Comparison of ENCODE assay signal across 15 cellular contexts in the genomic region with DNA sequence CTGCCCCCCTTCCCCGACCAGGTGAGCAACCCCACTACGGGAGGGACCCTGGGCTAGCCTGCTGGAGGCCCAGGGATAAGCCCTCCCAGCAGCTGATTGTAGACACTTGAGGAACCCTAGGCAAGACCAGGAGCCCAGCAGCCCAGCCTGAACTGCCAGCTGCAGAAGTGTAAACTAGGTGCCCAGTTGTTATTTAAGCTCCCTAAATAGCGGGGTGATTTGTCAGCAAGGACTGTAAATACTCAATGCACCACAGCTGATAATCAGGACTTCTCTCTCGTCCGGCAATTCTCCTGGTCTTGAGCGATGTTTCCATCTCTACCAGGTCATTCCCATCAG. TPM values are rescaled to one million over a fixed set of nuclear protein-coding genes. Genes with fewer than 3 reads are reported as not detected.
A peak's percentile ranks its signal among the peaks of the same experiment; 100 is the strongest.
DNase-seq lines count a peak whose midpoint lies in the region; ATAC-seq and TF ChIP-seq lines count a peak whose summit lies in the region.
"Had no signal": no experiment of that assay in that cellular context is flagged by ENCODE, and none has a peak within 500 bp of the region (broad histone marks: within the 10 kb centered on the region; RNA-seq: fewer than 3 reads in every experiment).

No MANE protein-coding gene starts in this region.

- H3K27ac ChIP-seq in endodermal cell (ENCODE audit: low read depth, low read length), result no peak overlapping the region
- H3K27ac ChIP-seq in upper lobe of left lung, result peak overlapping the region; percentile 70 to 85 (median 84)
- H3K27ac ChIP-seq in brain microvascular endothelial cell, result no peak overlapping the region
- H3K27ac ChIP-seq: neural progenitor cell had no signal

- no peak overlapping the region for H3K4me3 Mint-ChIP-seq in endodermal cell
- H3K4me3 Mint-ChIP-seq in natural killer cell treated with Interleukin-12 subunit alpha and Interleukin-12 subunit beta and Interleukin-15 and Interleukin-18, amount 100 ng/mL, for 72 hours, result peak overlapping the region; percentile 16
- H3K4me3 Mint-ChIP-seq: neural progenitor cell, type B pancreatic cell had no signal

- DNase-seq in Right ventricle myocardium superior (no peak), cardiac septum (ENCODE audit: low spot score) (no peak), endodermal cell (peak; percentile 70), upper lobe of left lung (no peak), brain microvascular endothelial cell (no peak), ecto neural progenitor cell (ENCODE audit: low spot score) (no peak), GM13977 (ENCODE audit: low spot score) (no peak)
- no peak for DNase-seq in natural killer cell treated with Interleukin-12 subunit alpha and Interleukin-12 subunit beta and Interleukin-15 and Interleukin-18, amount 100 ng/mL, for 72 hours (ENCODE audit: low spot score)
- DNase-seq: activated CD4-positive, alpha-beta T cell treated with anti-CD3 and anti-CD28 coated beads for 1 hour; activated T-cell treated with anti-CD3 and anti-CD28 coated beads, Interleukin-2, amount 50 U/mL, for 1 hour; DMS 273 treated with DMSO at 0.1 percent for 48 hours; NCI-H2081; SW 1271 had no signal

- H3K27ac Mint-ChIP-seq in endodermal cell, result peak overlapping the region; percentile 36
- peak overlapping the region; percentile 48 to 77 for H3K27ac Mint-ChIP-seq in natural killer cell treated with Interleukin-12 subunit alpha and Interleukin-12 subunit beta and Interleukin-15 and Interleukin-18, amount 100 ng/mL, for 72 hours
- H3K27ac Mint-ChIP-seq: type B pancreatic cell had no signal

- no peaks in the 10 kb centered on the region for H3K27me3 Mint-ChIP-seq in endodermal cell (ENCODE audit: insufficient read depth)
- H3K27me3 Mint-ChIP-seq in natural killer cell treated with Interleukin-12 subunit alpha and Interleukin-12 subunit beta and Interleukin-15 and Interleukin-18, amount 100 ng/mL, for 72 hours, result no peaks in the 10 kb centered on the region
- H3K27me3 Mint-ChIP-seq: type B pancreatic cell had no signal

- no peaks in the 10 kb centered on the region for H3K27me3 ChIP-seq in endodermal cell (ENCODE audit: control insufficient read depth, insufficient read depth, low read length, poor library complexity, severe bottlenecking)
- no peaks in the 10 kb centered on the region for H3K27me3 ChIP-seq in upper lobe of left lung
- H3K27me3 ChIP-seq in brain microvascular endothelial cell (replicated peaks), result no peaks in the 10 kb centered on the region
- H3K27me3 ChIP-seq: neural progenitor cell had no signal

- H3K36me3 ChIP-seq in endodermal cell (ENCODE audit: control insufficient read depth, insufficient read depth, low read length) (no peaks in the 10 kb centered on the region), upper lobe of left lung (no peaks in the 10 kb centered on the region), brain microvascular endothelial cell (replicated peaks) (no peaks in the 10 kb centered on the region)
- H3K36me3 ChIP-seq: neural progenitor cell had no signal

- no peaks in the 10 kb centered on the region for H3K36me3 Mint-ChIP-seq in endodermal cell (ENCODE audit: low read depth)
- H3K36me3 Mint-ChIP-seq in natural killer cell treated with Interleukin-12 subunit alpha and Interleukin-12 subunit beta and Interleukin-15 and Interleukin-18, amount 100 ng/mL, for 72 hours, result no peaks in the 10 kb centered on the region
- H3K36me3 Mint-ChIP-seq: neural progenitor cell, type B pancreatic cell had no signal

- H3K9ac ChIP-seq in endodermal cell (ENCODE audit: extremely low read depth, low read length, poor library complexity, severe bottlenecking), result no peak overlapping the region
- H3K9ac ChIP-seq: neural progenitor cell had no signal

- H3K4me1 Mint-ChIP-seq in endodermal cell, result peaks cover 73% of the 10 kb centered on the region
- peaks cover 68 to 72% of the 10 kb centered on the region in 2 donors for H3K4me1 Mint-ChIP-seq in natural killer cell treated with Interleukin-12 subunit alpha and Interleukin-12 subunit beta and Interleukin-15 and Interleukin-18, amount 100 ng/mL, for 72 hours (ENCODE audit: low read depth in 2 of 2)

- H3K9me3 Mint-ChIP-seq in endodermal cell, result no peaks in the 10 kb centered on the region
- no peaks in the 10 kb centered on the region for H3K9me3 Mint-ChIP-seq in natural killer cell treated with Interleukin-12 subunit alpha and Interleukin-12 subunit beta and Interleukin-15 and Interleukin-18, amount 100 ng/mL, for 72 hours
- H3K9me3 Mint-ChIP-seq: neural progenitor cell had no signal

- WGBS in endodermal cell (ENCODE audit: insufficient coverage in 1 of 2, insufficient read length in 1 of 2), 2 experiments, result 91 to 98% methylated on average over 4 to 6 of the region's 6 CpGs
- 86 to 91% methylated on average over 4 to 6 of the region's 6 CpGs for WGBS in upper lobe of left lung, 2 donors

- TF ChIP-seq CTCF in endodermal cell (conservative IDR thresholded peaks at IDR 0.05) (no peak), upper lobe of left lung (IDR thresholded peaks at IDR 0.05) (no peak), brain microvascular endothelial cell (IDR thresholded peaks at IDR 0.05; ENCODE audit: low read depth, low read length, missing control alignments) (no peak), GM13977 (IDR thresholded peaks at IDR 0.05; ENCODE audit: extremely low read depth, insufficient read depth, missing control alignments) (no peak)

- intact Hi-C loops in Right ventricle myocardium superior (cut with DNase I), result no loop called here
- intact Hi-C loops in cardiac septum (cut with DNase I), result no loop called here

- TF ChIP-seq EP300 in upper lobe of left lung (IDR thresholded peaks at IDR 0.05), result no peak

- no peak overlapping the region for H3K4me3 ChIP-seq in endodermal cell (ENCODE audit: low read length)
- no peak overlapping the region for H3K4me3 ChIP-seq in upper lobe of left lung
- no peak overlapping the region for H3K4me3 ChIP-seq in brain microvascular endothelial cell (ENCODE audit: low read depth, low read length)
- H3K4me3 ChIP-seq: neural progenitor cell had no signal

- no peaks in the 10 kb centered on the region for H3K9me3 ChIP-seq in endodermal cell (ENCODE audit: control insufficient read depth, low read length)
- H3K9me3 ChIP-seq in upper lobe of left lung, result no peaks in the 10 kb centered on the region

- peak; percentile 5 for ATAC-seq in Right ventricle myocardium superior (ENCODE audit: poor library complexity)
- ATAC-seq in natural killer cell treated with Interleukin-12 subunit alpha and Interleukin-12 subunit beta and Interleukin-15 and Interleukin-18, amount 100 ng/mL, for 72 hours, result peak in 1 of 2 donors; percentile 40
- no peak for ATAC-seq in upper lobe of left lung (ENCODE audit: low FRiP score in 2 of 2)

- H3K4me1 ChIP-seq in endodermal cell (ENCODE audit: control insufficient read depth, insufficient read depth, low read length) (peaks cover 11% of the 10 kb centered on the region), upper lobe of left lung (peaks cover 41 to 86% (median 65%) of the 10 kb centered on the region in 4 donors)

- in situ Hi-C loops in brain microvascular endothelial cell (cut with HindIII; ENCODE audit: low pct_ligation_motif_present, low sequenced_read_pairs), result no loop called here
- in situ Hi-C loops in GM13977 (cut with MboI; ENCODE audit: low pct_unique_long_range_greater_than_20kb, low sequenced_read_pairs, unreplicated experiment), result no loop called here

- no peak for TF ChIP-seq POLR2A in upper lobe of left lung (IDR thresholded peaks at IDR 0.05)

RNA-seq across cellular contexts. Expression of a gene that starts 41.2 kb away (rescaled TPM):
- total RNA-seq in Right ventricle myocardium superior, result 119 TPM
- total RNA-seq in cardiac septum, result 115 TPM
- 10 to 100 TPM; 63.4 to 85.5 TPM for total RNA-seq in endodermal cell
- polyA plus RNA-seq in endodermal cell (2013, experiment 1 of 2), result 38.1 TPM
- polyA plus RNA-seq in endodermal cell (2013, experiment 2 of 2), result 34.1 TPM
- total RNA-seq in natural killer cell treated with Interleukin-12 subunit alpha and Interleukin-12 subunit beta and Interleukin-15 and Interleukin-18, amount 100 ng/mL, for 72 hours, result 100 to 1,000 TPM; 109 to 215 TPM
- total RNA-seq in upper lobe of left lung, result 100 to 1,000 TPM in 2 of 6 donors, 10 to 100 TPM in 4; 82.8 to 161 (median 96.8) TPM

Comparison
In these comparisons a context has a peak if more than half of its experiments do, and no peak if none do; other contexts are left out.
1. H3K27ac ChIP-seq: peak in upper lobe of left lung (4 of 4); none in endodermal cell (single experiment) and brain microvascular endothelial cell (single experiment).